Comparison of ENCODE assay signal across 28 cellular contexts in the genomic region with DNA sequence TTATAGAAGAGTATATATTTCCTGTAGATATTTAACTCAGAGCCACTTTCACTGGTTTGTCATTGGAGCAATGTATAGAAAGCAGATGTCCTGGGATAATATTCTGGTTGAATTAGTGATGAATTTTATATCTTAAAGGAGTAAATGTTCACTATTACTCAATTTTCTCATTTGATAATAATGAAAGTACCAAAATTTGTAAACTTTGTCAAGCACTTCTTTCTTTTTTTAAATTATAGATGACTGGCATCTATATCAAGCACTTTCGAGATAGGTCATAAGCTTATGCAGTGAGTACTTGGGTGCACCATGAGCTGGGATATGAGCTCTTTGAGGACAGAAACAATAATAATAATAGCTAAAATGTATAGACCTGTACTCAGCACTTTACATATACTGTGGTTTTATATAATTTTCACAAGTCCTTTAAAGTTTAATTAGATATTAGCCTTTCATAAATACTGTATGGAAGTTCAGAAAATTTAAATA.
"Had no signal": no experiment of that assay in that cellular context is flagged by ENCODE, and none has a peak within 500 bp of the region (broad histone marks: within the 10 kb centered on the region; RNA-seq: fewer than 3 reads in every experiment).

No MANE protein-coding gene starts in this region.

- H3K27ac Mint-ChIP-seq: activated CD4-positive, alpha-beta memory T cell treated with anti-CD3 and anti-CD28 coated beads, Interleukin-2, amount 10 ng/mL, durations not matched to agents 7 days and 5 days; activated CD4-positive, alpha-beta T cell treated with anti-CD3 and anti-CD28 coated beads, Interleukin-2, amount 10 ng/mL, durations not matched to agents 7 days and 5 days; activated naive CD8-positive, alpha-beta T cell; activated T-cell treated with anti-CD3 and anti-CD28 coated beads, Interleukin-2, amount 50 U/mL, for 24 hours; activated T-cell treated with anti-CD3 and anti-CD28 coated beads, Interleukin-2, amount 50 U/mL, for 72 hours had no signal

- H3K27ac ChIP-seq: body of pancreas, esophagus muscularis mucosa, foreskin keratinocyte, gastrocnemius medialis, heart left ventricle had no signal

- H3K4me3 Mint-ChIP-seq: activated CD4-positive, alpha-beta memory T cell treated with anti-CD3 and anti-CD28 coated beads, Interleukin-2, amount 10 ng/mL, durations not matched to agents 7 days and 5 days; activated CD4-positive, alpha-beta T cell treated with anti-CD3 and anti-CD28 coated beads, Interleukin-2, amount 10 ng/mL, durations not matched to agents 7 days and 5 days; activated naive CD8-positive, alpha-beta T cell; activated T-cell treated with anti-CD3 and anti-CD28 coated beads, Interleukin-2, amount 50 U/mL, for 24 hours; activated T-cell treated with anti-CD3 and anti-CD28 coated beads, Interleukin-2, amount 50 U/mL, for 72 hours had no signal

- H3K9me3 ChIP-seq: body of pancreas, esophagus muscularis mucosa, gastrocnemius medialis, heart left ventricle had no signal

- DNase-seq: activated CD4-positive, alpha-beta memory T cell treated with anti-CD3 and anti-CD28 coated beads, Interleukin-2, amount 10 ng/mL, durations not matched to agents 7 days and 5 days; activated CD4-positive, alpha-beta T cell treated with anti-CD3 and anti-CD28 coated beads, Interleukin-2, amount 10 ng/mL, durations not matched to agents 7 days and 5 days; activated CD4-positive, alpha-beta T cell treated with anti-CD3 and anti-CD28 coated beads, Interleukin-2, amount 50 U/mL, for 4 hours; activated CD8-positive, alpha-beta memory T cell treated with anti-CD3 and anti-CD28 coated beads, Interleukin-2, amount 50 U/mL, for 48 hours; activated effector memory CD4-positive, alpha-beta T cell treated with Interleukin-2 at 50 U/mL for 16 hours; activated gamma-delta T cell treated with Interleukin-2 at 50 U/mL for 16 hours; activated naive CD4-positive, alpha-beta T cell treated with anti-CD3 and anti-CD28 coated beads, Interleukin-2, amount 50 U/mL, for 16 hours; activated naive CD4-positive, alpha-beta T cell treated with Interleukin-2 at 50 U/mL for 16 hours; activated T-cell treated with anti-CD3 and anti-CD28 coated beads for 4 hours; activated T-cell treated with anti-CD3 and anti-CD28 coated beads, Interleukin-2, amount 50 U/mL, for 24 hours; activated T-cell treated with anti-CD3 and anti-CD28 coated beads, Interleukin-2, amount 50 U/mL, for 72 hours; amygdala; aorta; body of pancreas; caudate nucleus; cortex of kidney; dermis blood vessel endothelial cell; effector CD4-positive, alpha-beta T cell; effector memory CD8-positive, alpha-beta T cell; erythroblast; foreskin keratinocyte; gastrocnemius medialis; glutamatergic neuron; heart left ventricle; T-helper 1 cell; T-helper 2 cell had no signal

- H3K36me3 ChIP-seq: gastrocnemius medialis had no signal

- ATAC-seq: body of pancreas; effector memory CD8-positive, alpha-beta T cell; foreskin keratinocyte; gastrocnemius medialis; heart left ventricle had no signal

- H3K27me3 ChIP-seq: body of pancreas, esophagus muscularis mucosa, foreskin keratinocyte, gastrocnemius medialis, heart left ventricle had no signal

- H3K9me3 Mint-ChIP-seq: activated CD4-positive, alpha-beta memory T cell treated with anti-CD3 and anti-CD28 coated beads, Interleukin-2, amount 10 ng/mL, durations not matched to agents 7 days and 5 days; activated CD4-positive, alpha-beta T cell treated with anti-CD3 and anti-CD28 coated beads, Interleukin-2, amount 10 ng/mL, durations not matched to agents 7 days and 5 days; activated T-cell treated with anti-CD3 and anti-CD28 coated beads, Interleukin-2, amount 50 U/mL, for 24 hours; activated T-cell treated with anti-CD3 and anti-CD28 coated beads, Interleukin-2, amount 50 U/mL, for 72 hours; effector memory CD8-positive, alpha-beta T cell had no signal

- H3K4me3 ChIP-seq: body of pancreas, esophagus muscularis mucosa, gastrocnemius medialis, heart left ventricle had no signal

- H3K27me3 Mint-ChIP-seq: activated CD4-positive, alpha-beta memory T cell treated with anti-CD3 and anti-CD28 coated beads, Interleukin-2, amount 10 ng/mL, durations not matched to agents 7 days and 5 days; activated CD4-positive, alpha-beta T cell treated with anti-CD3 and anti-CD28 coated beads, Interleukin-2, amount 10 ng/mL, durations not matched to agents 7 days and 5 days; activated naive CD8-positive, alpha-beta T cell; activated T-cell treated with anti-CD3 and anti-CD28 coated beads, Interleukin-2, amount 50 U/mL, for 24 hours; effector memory CD8-positive, alpha-beta T cell had no signal
